Comparison of ENCODE assay signal across 31 cellular contexts in genomic region chr11:75567971-75568370, GRCh38. TPM values are rescaled to one million over a fixed set of nuclear protein-coding genes. Genes with fewer than 3 reads are reported as not detected.
DNase-seq lines count a peak whose midpoint lies in the region; ATAC-seq, FAIRE-seq and TF ChIP-seq lines count a peak whose summit lies in the region.
"Had no signal": no experiment of that assay in that cellular context is flagged by ENCODE, and none has a peak within 500 bp of the region (broad histone marks: within the 10 kb centered on the region; RNA-seq: fewer than 3 reads in every experiment).

No MANE protein-coding gene starts in this region.

- H3K9me3 Mint-ChIP-seq in astrocyte (ENCODE audit: unreplicated experiment) = no peaks in the 10 kb centered on the region
- H3K9me3 Mint-ChIP-seq: activated CD4-positive, alpha-beta memory T cell treated with anti-CD3 and anti-CD28 coated beads for 36 hours; activated naive CD4-positive, alpha-beta T cell treated with anti-CD3 and anti-CD28 coated beads for 36 hours; activated T-helper 1 cell treated with anti-CD3 and anti-CD28 coated beads, Interleukin-12 subunit alpha, Interleukin-12 subunit beta, Interleukin-2, Interleukin-4 antibody, amounts not matched to agents 30 ng/mL and 10 ng/mL and 1 ng/mL, durations not matched to agents 14 hours and 24 hours and 36 hours; CD14-positive monocyte; nephron; T-helper 2 cell treated with Interferon-gamma antibody and Interleukin-4, amounts not matched to agents 5 μg/mL and 100 μg/mL, for 36 hours had no signal

- H3K4me1 ChIP-seq in HEK293 (ENCODE audit: control insufficient read depth, insufficient read depth, low read length) = no peaks in the 10 kb centered on the region
- peaks cover 30% of the 10 kb centered on the region for H3K4me1 ChIP-seq in astrocyte (ENCODE audit: insufficient read depth, low read length)
- peaks cover 33% of the 10 kb centered on the region for H3K4me1 ChIP-seq in mesodermal cell (ENCODE audit: control insufficient read depth, insufficient read depth, low read length, poor library complexity, severe bottlenecking)
- peaks cover 6 to 11% of the 10 kb centered on the region in 2 donors for H3K4me1 ChIP-seq in uterus

- no peak for TF ChIP-seq POLR2A in uterus (IDR thresholded peaks at IDR 0.05)

- peak overlapping the region; percentile 60 for H3K4me3 Mint-ChIP-seq in astrocyte (ENCODE audit: unreplicated experiment)
- H3K4me3 Mint-ChIP-seq: activated CD4-positive, alpha-beta memory T cell treated with anti-CD3 and anti-CD28 coated beads for 36 hours; activated naive CD4-positive, alpha-beta T cell treated with anti-CD3 and anti-CD28 coated beads for 36 hours; activated T-helper 1 cell treated with anti-CD3 and anti-CD28 coated beads, Interleukin-12 subunit alpha, Interleukin-12 subunit beta, Interleukin-2, Interleukin-4 antibody, amounts not matched to agents 30 ng/mL and 10 ng/mL and 1 ng/mL, durations not matched to agents 14 hours and 24 hours and 36 hours; CD14-positive monocyte; nephron; T-helper 2 cell treated with Interferon-gamma antibody and Interleukin-4, amounts not matched to agents 5 μg/mL and 100 μg/mL, for 36 hours had no signal

- POLR2A ChIA-PET in HEK293 (lab: Yijun Ruan, JAX) = interaction anchor here (1.4 kb wide), 1 partner anchor 14 kb away, joined by 4 read pairs; no protein-coding TSS in a partner anchor

- no peaks in the 10 kb centered on the region for H3K27me3 ChIP-seq in astrocyte (ENCODE audit: insufficient read depth, low read length)
- H3K27me3 ChIP-seq in uterus = no peaks in the 10 kb centered on the region
- H3K27me3 ChIP-seq: Peyer's patch had no signal

- H3K79me2 ChIP-seq in astrocyte (ENCODE audit: insufficient read depth, low read length) = peaks cover 88% of the 10 kb centered on the region

- no peak for ATAC-seq in GM21737 (IDR thresholded peaks at IDR 0.05; ENCODE audit: unreplicated experiment)
- ATAC-seq: HepG2 had no signal

- CTCF ChIA-PET in HEK293 (lab: Yijun Ruan, JAX) = interaction anchor here (0.5 kb wide), 1 partner anchor 14 kb away, joined by 3 read pairs; no protein-coding TSS in a partner anchor

- no peak overlapping the region for H2AFZ ChIP-seq in astrocyte (ENCODE audit: low read depth, low read length)

- FAIRE-seq in astrocyte (lab: Jason Lieb, UNC) = no peak
- FAIRE-seq: GM12891, HepG2, small intestine had no signal

- WGBS in mesodermal cell (ENCODE audit: insufficient coverage in 2 of 2), 2 experiments = 96 to 98% methylated on average over 6 of the region's 6 CpGs

- H3K9me3 ChIP-seq in HEK293 (ENCODE audit: control insufficient read depth, insufficient read depth, low read depth, low read length) (no peaks in the 10 kb centered on the region), astrocyte (ENCODE audit: insufficient read depth, low read depth, low read length) (no peaks in the 10 kb centered on the region), mesodermal cell (ENCODE audit: control insufficient read depth, low read length) (no peaks in the 10 kb centered on the region), uterus (no peaks in the 10 kb centered on the region)
- H3K9me3 ChIP-seq: Caco-2, Peyer's patch, thoracic aorta had no signal

- no peak for TF ChIP-seq CTCF in HEK293 (tag by site-specific recombination; IDR thresholded peaks at IDR 0.05)
- TF ChIP-seq CTCF in astrocyte (IDR thresholded peaks at IDR 0.05; ENCODE audit: insufficient read depth, low read depth, low read length) = no peak
- no peak for TF ChIP-seq CTCF in uterus (IDR thresholded peaks at IDR 0.05)

- H4K20me1 ChIP-seq in astrocyte (ENCODE audit: insufficient read depth, low read length) = peaks cover 96% of the 10 kb centered on the region

- H3K36me3 ChIP-seq in HEK293 (ENCODE audit: control insufficient read depth in 2 of 2, insufficient read depth in 1 of 2, low read length in 2 of 2) = peaks cover 0 to 89% of the 10 kb centered on the region in 2 experiments; a peak in 2 of 3 replicates
- peaks cover 59% of the 10 kb centered on the region for H3K36me3 ChIP-seq in astrocyte (ENCODE audit: insufficient read depth, low read length)
- peaks cover 92% of the 10 kb centered on the region for H3K36me3 ChIP-seq in mesodermal cell (ENCODE audit: control insufficient read depth, insufficient read depth, low read length)
- no peaks in the 10 kb centered on the region for H3K36me3 ChIP-seq in uterus

- H3K36me3 Mint-ChIP-seq in astrocyte (ENCODE audit: low read depth, unreplicated experiment) = peaks cover 28% of the 10 kb centered on the region

- H3K4me2 ChIP-seq in astrocyte (ENCODE audit: low read length) = peak overlapping the region; percentile 28

- no peaks in the 10 kb centered on the region for H3K27me3 Mint-ChIP-seq in astrocyte (ENCODE audit: low read depth, unreplicated experiment)
- H3K27me3 Mint-ChIP-seq: activated CD4-positive, alpha-beta memory T cell treated with anti-CD3 and anti-CD28 coated beads for 36 hours had no signal

- H3K4me1 Mint-ChIP-seq in astrocyte (ENCODE audit: low read depth, unreplicated experiment) = peaks cover 33% of the 10 kb centered on the region

- H3K27ac Mint-ChIP-seq in astrocyte (ENCODE audit: unreplicated experiment) = peak overlapping the region; percentile 69
- H3K27ac Mint-ChIP-seq: activated CD4-positive, alpha-beta memory T cell treated with anti-CD3 and anti-CD28 coated beads for 36 hours; activated naive CD4-positive, alpha-beta T cell treated with anti-CD3 and anti-CD28 coated beads for 36 hours; activated T-helper 1 cell treated with anti-CD3 and anti-CD28 coated beads, Interleukin-12 subunit alpha, Interleukin-12 subunit beta, Interleukin-2, Interleukin-4 antibody, amounts not matched to agents 30 ng/mL and 10 ng/mL and 1 ng/mL, durations not matched to agents 14 hours and 24 hours and 36 hours; nephron; T-helper 2 cell treated with Interferon-gamma antibody and Interleukin-4, amounts not matched to agents 5 μg/mL and 100 μg/mL, for 36 hours had no signal

- no peak overlapping the region for H3K27ac ChIP-seq in HEK293 (ENCODE audit: extremely low read depth, low read depth, low read length)
- no peak overlapping the region for H3K27ac ChIP-seq in astrocyte (ENCODE audit: low read depth, low read length)
- H3K27ac ChIP-seq in mesodermal cell (ENCODE audit: low read depth, low read length, severe bottlenecking) = peak overlapping the region; percentile 36
- H3K27ac ChIP-seq in uterus = peak overlapping the region; percentile 13 to 18
- H3K27ac ChIP-seq: Peyer's patch had no signal

- H3K4me3 ChIP-seq in HEK293 (ENCODE audit: low read depth, low read length) (no peak overlapping the region), astrocyte (ENCODE audit: insufficient read depth, low read depth, low read length) (no peak overlapping the region), mesodermal cell (ENCODE audit: extremely low read depth, insufficient read depth, low read length, poor library complexity, severe bottlenecking) (no peak overlapping the region), uterus (no peak overlapping the region)
- H3K4me3 ChIP-seq: Peyer's patch, thoracic aorta had no signal

- intact Hi-C loops in uterus (cut with DNase I; ENCODE audit: low total_unique reads) = no loop called here

- DNase-seq in astrocyte (ENCODE audit: low read depth) (no peak), uterus (no peak), HuH-7.5 (ENCODE audit: low spot score) (no peak), foreskin melanocyte (no peak)
- DNase-seq: activated CD4-positive, alpha-beta memory T cell treated with anti-CD3 and anti-CD28 coated beads for 36 hours; activated CD4-positive, alpha-beta T cell treated with anti-CD3 and anti-CD28 coated beads for 1 hour; activated naive CD4-positive, alpha-beta T cell treated with anti-CD3 and anti-CD28 coated beads for 36 hours; amniotic stem cell; Caco-2; cortex of kidney; DMS53; erythroblast; HCEC 1CT; hippocampal formation; NCI-H1417 treated with DMSO at 0.1 percent for 48 hours; NCI-H446; NCI-H748 treated with DMSO at 0.1 percent for 48 hours; Peyer's patch; SIG-M5; small intestine; stimulated activated naive CD4-positive, alpha-beta T cell had no signal

- peak overlapping the region; percentile 41 for H3K9ac ChIP-seq in astrocyte (ENCODE audit: low read length)

TF ChIP-seq in HEK293, 187 proteins besides CTCF, POLR2A, EP300 and RAD21:
- TF ChIP-seq PRDM4 (tag by site-specific recombination; IDR thresholded peaks at IDR 0.05) (no peak), EGR2 (tag by site-specific recombination; IDR thresholded peaks at IDR 0.05; ENCODE audit: low read depth) (0 out of 2 replicates have a peak, but pooled peaks have one; percentile 6)

RNA-seq across cellular contexts. Expression of gene SERPINH1, which starts 5.9 kb away (rescaled TPM):
- total RNA-seq in astrocyte = 768 and 923 TPM in 2 replicates
- 1,319 TPM for polyA plus RNA-seq in mesodermal cell (2013, experiment 1 of 2)
- 1,058 TPM for polyA plus RNA-seq in mesodermal cell (2013, experiment 2 of 2)
- 100 to 1,000 TPM; 134 to 847 (median 280) TPM for total RNA-seq in uterus

RNA-seq across cellular contexts. Expression of gene GDPD5, which starts 42.2 kb away (rescaled TPM):
- total RNA-seq in astrocyte (6.7 and 9.4 TPM in 2 replicates), uterus (10 to 100 TPM in 3 of 4 donors, 1 to 10 TPM in 1; 9.6 to 52.9 (median 28.2) TPM)
- polyA plus RNA-seq in mesodermal cell (2013, experiment 1 of 2) = 27.2 TPM
- 15.6 TPM for polyA plus RNA-seq in mesodermal cell (2013, experiment 2 of 2)

Comparison
In these comparisons a context has a peak if more than half of its experiments do, and no peak if none do; other contexts are left out.
1. H3K27ac ChIP-seq: peak in mesodermal cell (single experiment) and uterus (2 of 2); none in HEK293 (single experiment) and astrocyte (single experiment).